9 cellular contexts compared by ENCODE assay signal in genomic region chr12:6372403-6373003, GRCh38. TPM values are rescaled to one million over a fixed set of nuclear protein-coding genes. Genes with fewer than 3 reads are reported as not detected.
DNase-seq lines count a peak whose midpoint lies in the region; ATAC-seq and TF ChIP-seq lines count a peak whose summit lies in the region.
"Had no signal": no experiment of that assay in that cellular context is flagged by ENCODE, and none has a peak within 500 bp of the region (broad histone marks: within the 10 kb centered on the region; RNA-seq: fewer than 3 reads in every experiment).

No MANE protein-coding gene starts in this region.

- TF ChIP-seq CTCF in HEK293 (tag by site-specific recombination; IDR thresholded peaks at IDR 0.05): no peak

- H3K23ac ChIP-seq in neuronal stem cell (ENCODE audit: low read depth, low read length, poor library complexity): no peak overlapping the region

- no peak overlapping the region for H4K91ac ChIP-seq in neuronal stem cell (ENCODE audit: low read depth, low read length, poor library complexity)

- DNase-seq in AG20443 (ENCODE audit: low spot score) (peak; percentile 91), NT2/D1 (ENCODE audit: low read depth, low spot score) (no peak), ecto neural progenitor cell (ENCODE audit: low spot score) (peak; percentile 50), neuronal stem cell (ENCODE audit: low spot score) (no peak), erythroblast (lab: John Stamatoyannopoulos, UW) (no peak), C1 segment of cervical spinal cord (lab: John Stamatoyannopoulos, UW) (no peak)

- H2BK120ac ChIP-seq in neuronal stem cell (ENCODE audit: low read depth, low read length): no peak overlapping the region

- no peak for TF ChIP-seq POLR2A in erythroblast (IDR thresholded peaks at IDR 0.05; ENCODE audit: low read length)

- no peak overlapping the region for H4K8ac ChIP-seq in neuronal stem cell (ENCODE audit: low read depth, low read length)

- no CpG with 5 or more reads among the region's 8 CpGs for WGBS in neuronal stem cell (ENCODE audit: extremely low coverage in 2 of 2, insufficient read length in 2 of 2, insufficient replicate concordance in 1 of 2), 2 donors

- H3K9me3 ChIP-seq in HEK293 (ENCODE audit: control insufficient read depth, insufficient read depth, low read depth, low read length) (no peaks in the 10 kb centered on the region), NT2/D1 (ENCODE audit: insufficient read depth, low read length) (no peaks in the 10 kb centered on the region), neuronal stem cell (replicated peaks in 1 of 2; ENCODE audit: control insufficient read depth in 2 of 2, insufficient read depth in 1 of 2, low read depth in 1 of 2, low read length in 2 of 2) (no peaks in the 10 kb centered on the region)

- H3K27ac ChIP-seq in HEK293 (ENCODE audit: extremely low read depth, low read depth, low read length) (peak overlapping the region; percentile 86), neuronal stem cell (replicated peaks; ENCODE audit: low read length) (peak overlapping the region; percentile 9)

- H3K4me3 ChIP-seq in HEK293 (ENCODE audit: low read depth, low read length) (no peak overlapping the region), NT2/D1 (ENCODE audit: insufficient read length, low read depth) (peak overlapping the region; percentile 29), neuronal stem cell (ENCODE audit: low read length in 2 of 2) (no peak overlapping the region)

- CTCF ChIA-PET in HEK293 (lab: Yijun Ruan, JAX): interaction anchor here (0.7 to 3.0 kb wide), 3 partner anchors 37 to 47 kb away, joined by 3 to 23 read pairs (median 3); no protein-coding TSS in a partner anchor

- POLR2A ChIA-PET in HEK293 (lab: Yijun Ruan, JAX): interaction anchor here (0.6 to 3.4 kb wide), 7 partner anchors 10 to 135 kb away, joined by 3 to 37 read pairs (median 6); partner anchors contain the start of genes LTBR and VAMP1

- H3K4me2 ChIP-seq in neuronal stem cell (ENCODE audit: insufficient read depth, low read length, poor library complexity, severe bottlenecking): no peak overlapping the region

- no peaks in the 10 kb centered on the region for H3K79me1 ChIP-seq in neuronal stem cell (ENCODE audit: low read depth, low read length)

- H3K36me3 ChIP-seq in HEK293 (ENCODE audit: control insufficient read depth in 2 of 2, insufficient read depth in 1 of 2, low read length in 2 of 2) (no peaks in the 10 kb centered on the region), NT2/D1 (ENCODE audit: insufficient read depth, insufficient read length, low read length) (no peaks in the 10 kb centered on the region), neuronal stem cell (replicated peaks in 1 of 2; ENCODE audit: control insufficient read depth in 2 of 2, insufficient read depth in 2 of 2, low read length in 2 of 2) (no peaks in the 10 kb centered on the region)

- peak overlapping the region; percentile 27 for H2AK5ac ChIP-seq in neuronal stem cell (ENCODE audit: low read depth, low read length)

- H3K27me3 ChIP-seq in NT2/D1 (ENCODE audit: insufficient read depth, insufficient read length) (peaks cover 14% of the 10 kb centered on the region), neuronal stem cell (ENCODE audit: control insufficient read depth in 3 of 3, insufficient read depth in 3 of 3, low read depth in 1 of 3, low read length in 3 of 3) (peaks cover 0 to 12% (median 0%) of the 10 kb centered on the region in 3 experiments)

- no peak for ATAC-seq in GM21786 (IDR thresholded peaks at IDR 0.05; ENCODE audit: unreplicated experiment)

- H3K4ac ChIP-seq in neuronal stem cell (ENCODE audit: low read length): no peak overlapping the region

- H3K9ac ChIP-seq in NT2/D1 (ENCODE audit: insufficient read length, low read depth) (peak overlapping the region; percentile 75), neuronal stem cell (ENCODE audit: low read depth, low read length, poor library complexity) (peak overlapping the region; percentile 24)

- H3K14ac ChIP-seq in neuronal stem cell (ENCODE audit: low read length): no peak overlapping the region

- H2BK12ac ChIP-seq in neuronal stem cell (ENCODE audit: low read length): peak overlapping the region; percentile 4

- no peak overlapping the region for H2BK5ac ChIP-seq in neuronal stem cell (ENCODE audit: low read length)

- no peak overlapping the region for H2BK15ac ChIP-seq in neuronal stem cell (ENCODE audit: low read length)

- H3K4me1 ChIP-seq in HEK293 (ENCODE audit: control insufficient read depth, insufficient read depth, low read length): peaks cover 24% of the 10 kb centered on the region
- H3K4me1 ChIP-seq in NT2/D1 (ENCODE audit: insufficient read depth, insufficient read length): peaks cover 50% of the 10 kb centered on the region
- H3K4me1 ChIP-seq in neuronal stem cell (ENCODE audit: control insufficient read depth in 2 of 2, insufficient read depth in 1 of 2, low read depth in 1 of 2, low read length in 2 of 2): peaks cover 46 to 55% of the 10 kb centered on the region in 2 donors

- peak overlapping the region; percentile 69 for H3K18ac ChIP-seq in neuronal stem cell (ENCODE audit: low read length)

- peak overlapping the region; percentile 86 for H2AFZ ChIP-seq in neuronal stem cell (ENCODE audit: low read length)

TF ChIP-seq in HEK293, 187 proteins besides CTCF, POLR2A, EP300 and RAD21 (continues in another document):
- TF ChIP-seq HOXC10 (CRISPR knock-in tag; IDR thresholded peaks at IDR 0.05) (no peak), ZNF529 (tag by site-specific recombination; IDR thresholded peaks at IDR 0.05; ENCODE audit: insufficient replicate concordance) (no peak), ZNF76 (tag by site-specific recombination; IDR thresholded peaks at IDR 0.05; ENCODE audit: borderline replicate concordance, low read depth) (no peak), TRIM28 (IDR thresholded peaks at IDR 0.05; ENCODE audit: borderline replicate concordance, low read length) (peak; percentile 19; the same call in 1 of the 2 replicates), ZNF335 (tag by site-specific recombination; conservative IDR thresholded peaks at IDR 0.05) (peak; percentile 85), ZBTB20 (tag by site-specific recombination; IDR thresholded peaks at IDR 0.05) (peak; percentile 22; the same call in 1 of the 2 replicates), SP2 (tag by site-specific recombination; IDR thresholded peaks at IDR 0.05) (peak; percentile 58; the same call in 1 of the 2 replicates), ZNF354C (tag by site-specific recombination; IDR thresholded peaks at IDR 0.05; ENCODE audit: borderline replicate concordance, low read depth) (no peak), SP7 (tag by site-specific recombination; IDR thresholded peaks at IDR 0.05) (peak; percentile 86), ZNF24 (tag by site-specific recombination; IDR thresholded peaks at IDR 0.05) (no peak), ZNF549 (tag by site-specific recombination; IDR thresholded peaks at IDR 0.05) (no peak), KLF1 (tag by site-specific recombination; IDR thresholded peaks at IDR 0.05) (peak; percentile 29; the same call in 1 of the 2 replicates), PRDM4 (tag by site-specific recombination; IDR thresholded peaks at IDR 0.05) (no peak), ZXDB (tag by site-specific recombination; IDR thresholded peaks at IDR 0.05) (no peak), ZBTB17 (tag by site-specific recombination; IDR thresholded peaks at IDR 0.05) (no peak)

RNA-seq across cellular contexts. Expression of gene SCNN1A, which starts 2.9 kb away (rescaled TPM):
- 0.40 TPM for polyA plus RNA-seq in neuronal stem cell (2013, experiment 1 of 2)
- polyA plus RNA-seq in neuronal stem cell (2013, experiment 2 of 2): 0.68 TPM
- polyA plus RNA-seq: neural cell had no signal

RNA-seq across cellular contexts. Expression of gene LTBR, which starts 11.5 kb away (rescaled TPM):
- 2.3 TPM for polyA plus RNA-seq in neuronal stem cell (2013, experiment 1 of 2)
- polyA plus RNA-seq in neuronal stem cell (2013, experiment 2 of 2): 2.3 TPM
- polyA plus RNA-seq: neural cell had no signal

RNA-seq across cellular contexts. Expression of gene TNFRSF1A, which starts 30.6 kb away (rescaled TPM):
- 35.2 TPM for polyA plus RNA-seq in neuronal stem cell (2013, experiment 1 of 2)
- polyA plus RNA-seq in neuronal stem cell (2013, experiment 2 of 2): 34.5 TPM

Comparison
In these comparisons a context has a peak if more than half of its experiments do, and no peak if none do; other contexts are left out.
1. DNase-seq: peak in AG20443 (single experiment) and ecto neural progenitor cell (single experiment); none in NT2/D1 (single experiment), neuronal stem cell (single experiment), erythroblast (0 of 2) and C1 segment of cervical spinal cord (0 of 14).